ENCODE assay signal across 9 cellular contexts in the genomic region with DNA sequence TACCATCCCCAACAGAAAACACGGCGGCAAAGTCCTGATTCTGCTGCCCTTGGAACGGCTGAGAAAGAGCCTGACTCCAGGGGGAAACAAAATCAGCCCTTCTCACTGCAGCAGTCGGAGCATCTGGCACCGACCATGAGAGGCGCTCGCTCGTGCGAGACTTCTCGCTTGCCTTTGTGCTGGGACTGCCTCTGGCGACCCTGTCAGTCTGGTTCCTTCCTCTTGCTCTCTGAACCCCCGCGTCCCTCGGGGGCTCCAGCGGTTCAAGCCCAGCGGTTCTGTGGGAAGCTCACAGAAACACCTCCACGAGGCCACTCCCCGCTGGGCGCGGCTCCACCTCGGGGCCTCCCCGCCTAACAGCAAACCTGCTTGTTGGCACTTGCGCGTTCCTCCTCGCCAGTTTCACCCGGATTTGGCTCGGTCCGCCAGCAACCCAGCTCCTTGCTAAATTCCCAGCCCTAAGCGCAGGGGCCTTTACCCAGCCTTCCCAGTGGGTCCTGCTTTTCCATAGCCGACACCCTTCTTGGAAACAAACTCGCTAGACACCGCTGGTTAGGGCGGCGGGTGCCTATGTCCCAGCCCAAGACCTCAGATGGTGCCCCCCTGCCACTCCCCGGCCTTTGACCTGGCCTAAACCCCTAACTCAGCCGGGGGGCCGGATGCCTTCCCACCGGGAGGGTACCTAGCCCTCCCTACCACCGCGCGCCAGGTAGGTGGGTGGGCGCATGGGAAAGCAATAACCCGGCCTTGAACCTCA. TPM values are rescaled to one million over a fixed set of nuclear protein-coding genes. Genes with fewer than 3 reads are reported as not detected.
DNase-seq lines count a peak whose midpoint lies in the region; ATAC-seq, FAIRE-seq and TF ChIP-seq lines count a peak whose summit lies in the region.
"Had no signal": no experiment of that assay in that cellular context is flagged by ENCODE, and none has a peak within 500 bp of the region (broad histone marks: within the 10 kb centered on the region; RNA-seq: fewer than 3 reads in every experiment).

No MANE protein-coding gene starts in this region.

- H3K79me2 ChIP-seq in GM12878 (ENCODE audit: control insufficient read depth, insufficient read depth, low read length): no peaks in the 10 kb centered on the region

- no peak overlapping the region for H3K27ac ChIP-seq in GM12878 (ENCODE audit: control insufficient read depth, insufficient read depth)

- SMC1A ChIA-PET in GM12878 (lab: Charles Lee; ENCODE audit: uncharacterized antibody, unreplicated experiment): interaction anchor here (0.6 to 6.3 kb wide), 27 partner anchors 11 to 887 kb away, joined by 3 to 66 read pairs (median 5); no protein-coding TSS in a partner anchor

- FAIRE-seq in GM12878 (lab: Jason Lieb, UNC): no peak

- ATAC-seq in GM19023 (IDR thresholded peaks at IDR 0.05; ENCODE audit: unreplicated experiment) (peak; percentile 45), GM12878 (peak; percentile 64)
- ATAC-seq: naive thymus-derived CD4-positive, alpha-beta T cell had no signal

- H3K36me3 ChIP-seq in GM12878 (ENCODE audit: control insufficient read depth in 2 of 2, insufficient read depth in 2 of 2, low read length in 1 of 2) (no peaks in the 10 kb centered on the region), iPS-15b (ENCODE audit: control insufficient read depth, insufficient read depth, low read length) (no peaks in the 10 kb centered on the region)

- RAD21 ChIA-PET in GM12878 (lab: Charles Lee; ENCODE audit: unreplicated experiment): interaction anchor here (0.5 to 9.9 kb wide), 23 partner anchors 13 to 804 kb away, joined by 3 to 143 read pairs (median 4); no protein-coding TSS in a partner anchor

- H3K4me3 ChIP-seq in AG04449 (ENCODE audit: low read depth, low read length) (peak overlapping the region; percentile 95), GM12878 (no peak overlapping the region), iPS-15b (ENCODE audit: low read depth, low read length) (peak overlapping the region; percentile 94), skeletal muscle cell (ENCODE audit: low read depth, low read length) (peak overlapping the region; percentile 53)

- POLR2A ChIA-PET in AG04449 (lab: Yijun Ruan, JAX) (interaction anchor here (0.5 to 3.4 kb wide), 17 partner anchors 9 to 897 kb away, joined by 3 to 28 read pairs (median 4); no protein-coding TSS in a partner anchor), GM12878 (lab: Charles Lee) (interaction anchor here (0.5 to 3.6 kb wide), 10 partner anchors 11 to 358 kb away, joined by 3 to 45 read pairs (median 6); no protein-coding TSS in a partner anchor)

- H3K27me3 ChIP-seq in GM12878 (replicated peaks in 1 of 2; ENCODE audit: control insufficient read depth in 2 of 2, insufficient read depth in 2 of 2, low read length in 1 of 2): peaks cover 0 to 12% of the 10 kb centered on the region in 2 experiments
- peaks cover 15% of the 10 kb centered on the region for H3K27me3 ChIP-seq in iPS-15b (ENCODE audit: control insufficient read depth, insufficient read depth, low read length)

- no peak for TF ChIP-seq EP300 in GM12878 (IDR thresholded peaks at IDR 0.05; ENCODE audit: borderline replicate concordance in 1 of 2, control insufficient read depth in 1 of 2, low read depth in 2 of 2, low read length in 2 of 2)

- TF ChIP-seq POLR2A in GM12878 (IDR thresholded peaks at IDR 0.05; ENCODE audit: low read depth, low read length): no peak

- 7% methylated on average over 41 of the region's 43 CpGs for WGBS in GM12878 (ENCODE audit: insufficient coverage, insufficient replicate concordance, low lambda C conversion rate, missing lambda C conversion rate)

- no peak for DNase-seq in AG04449 (ENCODE audit: low read depth, low spot score)
- peak; percentile 27 for DNase-seq in NCI-H2081 treated with DMSO at 0.1 percent for 48 hours (lab: John Stamatoyannopoulos, UW)
- no peak for DNase-seq in GM12878 (ENCODE audit: low read depth, low spot score)
- DNase-seq in skeletal muscle cell (ENCODE audit: low read depth): no peak
- DNase-seq in GM10266 (ENCODE audit: extremely low spot score): no peak
- no peak for DNase-seq in GF-D8 (lab: John Stamatoyannopoulos, UW)

- in situ Hi-C loops in GM12878 (cut with MboI): no loop called here

- H4K20me1 ChIP-seq in GM12878 (ENCODE audit: control insufficient read depth, insufficient read depth): no peaks in the 10 kb centered on the region

- no peak overlapping the region for H2AFZ ChIP-seq in GM12878 (ENCODE audit: control insufficient read depth, low read depth, low read length)

- H3K9me3 ChIP-seq in GM12878 (replicated peaks; ENCODE audit: control insufficient read depth, insufficient read depth, low read length) (no peaks in the 10 kb centered on the region), iPS-15b (ENCODE audit: control insufficient read depth, insufficient read depth, low read length) (no peaks in the 10 kb centered on the region)

- no peak overlapping the region for H3K9ac ChIP-seq in GM12878 (ENCODE audit: control insufficient read depth, insufficient read depth, low read length)
- peak overlapping the region; percentile 1 for H3K9ac ChIP-seq in iPS-15b (ENCODE audit: low read depth, low read length)

- no peak for TF ChIP-seq RAD21 in GM12878 (IDR thresholded peaks at IDR 0.05; ENCODE audit: insufficient read depth, low read depth, low read length)

- H3K4me1 ChIP-seq in GM12878 (ENCODE audit: control insufficient read depth, insufficient read depth, low read length) (no peaks in the 10 kb centered on the region), iPS-15b (ENCODE audit: control insufficient read depth, insufficient read depth, low read length) (peaks cover 6% of the 10 kb centered on the region)

- intact Hi-C loops in GM12878 (cut with micrococcal nuclease; ENCODE audit: unreplicated experiment): loop anchor here (5.0 to 10.0 kb wide), 3 partner anchors 358 to 750 kb away; no protein-coding TSS in a partner anchor

- CTCF ChIA-PET in AG04449 (lab: Yijun Ruan, JAX): interaction anchor here (1.0 to 2.4 kb wide), 6 partner anchors 11 to 889 kb away, joined by 3 to 9 read pairs (median 6); no protein-coding TSS in a partner anchor
- CTCF ChIA-PET in GM12878 (lab: Yijun Ruan, JAX): interaction anchor here (0.8 to 2.2 kb wide), 11 partner anchors 9 to 125 kb away, joined by 3 to 14 read pairs (median 3); no protein-coding TSS in a partner anchor

- no TSS peak for BruUV-seq in GM12878 (replicated peaks; lab: Mats Ljungman, UMichigan)

- H3K4me2 ChIP-seq in GM12878 (ENCODE audit: control insufficient read depth, insufficient read depth): 0 out of 2 replicates have a peak overlapping the region, but pooled peaks have one; percentile 13

- TF ChIP-seq CTCF in AG04449 (IDR thresholded peaks at IDR 0.05; ENCODE audit: insufficient read depth, low read length, missing control alignments): peak; percentile 23
- TF ChIP-seq CTCF in GM12878 (IDR thresholded peaks at IDR 0.05 in 2 of 3, conservative IDR thresholded peaks at IDR 0.05 in 1 of 3; ENCODE audit: control insufficient read depth in 2 of 3, extremely low read depth in 1 of 3, insufficient read depth in 1 of 3, low read depth in 3 of 3, low read length in 3 of 3): peak in 2 of 3 experiments; percentile 3 to 10; a peak in 1 of 6 replicates
- TF ChIP-seq CTCF in GM10266 (IDR thresholded peaks at IDR 0.05; ENCODE audit: control insufficient read depth, insufficient read depth, low read depth, missing control alignments): no peak

TF ChIP-seq in GM12878, 131 proteins besides CTCF, POLR2A, EP300 and RAD21 (continues in another document):
- no peak for TF ChIP-seq IRF4 (IDR thresholded peaks at IDR 0.05; ENCODE audit: low read depth, low read length)
- TF ChIP-seq RFX5 (IDR thresholded peaks at IDR 0.05; ENCODE audit: low read depth, low read length): no peak
- no peak for TF ChIP-seq TCF12 (IDR thresholded peaks at IDR 0.05; ENCODE audit: low read depth, low read length)
- peak; percentile 82 for TF ChIP-seq IKZF1 (conservative IDR thresholded peaks at IDR 0.05)
- no peak for TF ChIP-seq ZNF622 (IDR thresholded peaks at IDR 0.05)
- no peak; the same call in 1 of the 2 replicates for TF ChIP-seq MTA2 (IDR thresholded peaks at IDR 0.05; ENCODE audit: low read depth)
- TF ChIP-seq, protein P1, sequence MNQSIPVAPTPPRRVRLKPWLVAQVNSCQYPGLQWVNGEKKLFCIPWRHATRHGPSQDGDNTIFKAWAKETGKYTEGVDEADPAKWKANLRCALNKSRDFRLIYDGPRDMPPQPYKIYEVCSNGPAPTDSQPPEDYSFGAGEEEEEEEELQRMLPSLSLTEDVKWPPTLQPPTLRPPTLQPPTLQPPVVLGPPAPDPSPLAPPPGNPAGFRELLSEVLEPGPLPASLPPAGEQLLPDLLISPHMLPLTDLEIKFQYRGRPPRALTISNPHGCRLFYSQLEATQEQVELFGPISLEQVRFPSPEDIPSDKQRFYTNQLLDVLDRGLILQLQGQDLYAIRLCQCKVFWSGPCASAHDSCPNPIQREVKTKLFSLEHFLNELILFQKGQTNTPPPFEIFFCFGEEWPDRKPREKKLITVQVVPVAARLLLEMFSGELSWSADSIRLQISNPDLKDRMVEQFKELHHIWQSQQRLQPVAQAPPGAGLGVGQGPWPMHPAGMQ (IDR thresholded peaks at IDR 0.05; ENCODE audit: borderline replicate concordance): no peak
- peak; percentile 86 for TF ChIP-seq MEF2B (IDR thresholded peaks at IDR 0.05; ENCODE audit: partially characterized antibody, poor library complexity, severe bottlenecking)

RNA-seq across cellular contexts. Expression of a gene that starts 2.2 kb away (rescaled TPM):
- 6.8 and 8.1 TPM in 2 replicates for total RNA-seq in GM12878 (2013; cell fraction: nucleolus; rRNA removed)
- total RNA-seq in GM12878 (2014; rRNA removed): 0.90 and 0.98 TPM in 2 replicates
- total RNA-seq in GM12878 (2014; rRNA removed; fragmentation: Illumina TruSeq; extraction: Trizol): 0.72 and 0.92 TPM in 2 replicates
- total RNA-seq in GM12878 (2021): 1.2 and 2.1 TPM in 2 replicates
- 0.24 TPM for polyA plus RNA-seq in GM12878 (2011; ENCODE audit: low read depth)
- polyA plus RNA-seq in GM12878 (2011; rRNA removed): 18.3 and 21.5 TPM in 2 replicates
- polyA plus RNA-seq in GM12878 (2011; cell fraction: cytosol; rRNA removed): 6.6 and 7.6 TPM in 2 replicates
- 7.4 and 11.4 TPM in 2 replicates for polyA plus RNA-seq in GM12878 (2011; cell fraction: nucleus; rRNA removed)
- 0.12 and 0.34 TPM in 2 replicates for polyA plus RNA-seq in GM12878 (2012)
- polyA plus RNA-seq in GM12878 (2014; fragmentation: Illumina TruSeq; extraction: Trizol): 0.93 and 3.7 TPM in 2 replicates
- 1 to 10 TPM; 1.0 to 1.3 TPM for polyA plus RNA-seq in GM12878 (2014; fragmentation: Nextera tagmentation; extraction: Ambion mirVana)
- polyA plus RNA-seq in GM12878 (2014; rRNA removed): 0.50 and 0.52 TPM in 2 replicates
- polyA plus RNA-seq in GM12878 (2016; fragmentation: Nextera tagmentation; extraction: Ambion mirVana): under 1 TPM; 0.38 to 0.94 TPM
- 12.8 and 23.0 TPM in 2 replicates for polyA minus RNA-seq in GM12878 (2011; rRNA and poly(A)+ RNA removed)
- 4.8 and 5.9 TPM in 2 replicates for polyA minus RNA-seq in GM12878 (2011; cell fraction: cytosol; rRNA and poly(A)+ RNA removed)
- 3.9 and 12.8 TPM in 2 replicates for polyA minus RNA-seq in GM12878 (2011; cell fraction: nucleus; rRNA and poly(A)+ RNA removed)
- total RNA-seq: naive thymus-derived CD4-positive, alpha-beta T cell had no signal
- polyA plus RNA-seq: naive thymus-derived CD4-positive, alpha-beta T cell had no signal
